Comparison of ENCODE assay signal across 18 cellular contexts in genomic region chr4:133465022-133465421, GRCh38.
A peak's percentile ranks its signal among the peaks of the same experiment; 100 is the strongest.
DNase-seq lines count a peak whose midpoint lies in the region; ATAC-seq and TF ChIP-seq lines count a peak whose summit lies in the region.
"Had no signal": no experiment of that assay in that cellular context is flagged by ENCODE, and none has a peak within 500 bp of the region (broad histone marks: within the 10 kb centered on the region; RNA-seq: fewer than 3 reads in every experiment).

No MANE protein-coding gene starts in this region.

- TF ChIP-seq CTCF in BJ (IDR thresholded peaks at IDR 0.05; ENCODE audit: insufficient read depth, low read depth, low read length) (0 out of 2 replicates have a peak, but pooled peaks have one; percentile 5), HCT116 (IDR thresholded peaks at IDR 0.05 in 2 of 3, conservative IDR thresholded peaks at IDR 0.05 in 1 of 3; ENCODE audit: borderline replicate concordance in 1 of 3, insufficient read depth in 1 of 3, low read depth in 2 of 3, low read length in 2 of 3) (no peak), OCI-LY1 (IDR thresholded peaks at IDR 0.05; ENCODE audit: low read length) (peak; percentile 41; the same call in 1 of the 2 replicates), epithelial cell of esophagus (IDR thresholded peaks at IDR 0.05; ENCODE audit: insufficient read depth, low read depth, low read length, missing control alignments) (no peak)

- no TSS peak for BruUV-seq in HCT116 (replicated peaks; lab: Mats Ljungman, UMichigan)

- H3K4me3 ChIP-seq in BJ (ENCODE audit: low read depth, low read length) (no peak overlapping the region), HCT116 (replicated peaks in 1 of 2; ENCODE audit: low read depth in 1 of 2, low read length in 2 of 2) (no peak overlapping the region), OCI-LY1 (ENCODE audit: low read depth, low read length, poor library complexity, severe bottlenecking) (no peak overlapping the region), epithelial cell of esophagus (ENCODE audit: low read length) (no peak overlapping the region)
- H3K4me3 ChIP-seq: BLaER1 treated with 17β-estradiol and CSF1 and Interleukin-3, amounts not matched to agents 10 nM and 100 nM; Peyer's patch; SK-N-MC had no signal

- H3K79me2 ChIP-seq in HCT116 (ENCODE audit: insufficient read depth, low read length) (no peaks in the 10 kb centered on the region), OCI-LY1 (ENCODE audit: insufficient read depth, low read length) (no peaks in the 10 kb centered on the region)

- RAD21 ChIA-PET in HCT116 (lab: Charles Lee; ENCODE audit: low non-redundant PET in 1 of 2, low total read pairs in 2 of 2, uncharacterized antibody in 2 of 2, unreplicated experiment in 2 of 2): no interaction called here

- no peak overlapping the region for H2AFZ ChIP-seq in HCT116 (ENCODE audit: low read depth, low read length, poor library complexity, severe bottlenecking)
- no peak overlapping the region for H2AFZ ChIP-seq in OCI-LY1 (ENCODE audit: low read length)

- H3K9me3 ChIP-seq in HCT116 (ENCODE audit: control insufficient read depth in 1 of 2, insufficient read depth in 1 of 2, low read depth in 1 of 2, low read length in 2 of 2) (no peaks in the 10 kb centered on the region), OCI-LY1 (ENCODE audit: low read length) (no peaks in the 10 kb centered on the region)
- H3K9me3 ChIP-seq: Peyer's patch had no signal

- intact Hi-C loops in HCT116 (cut with micrococcal nuclease): no loop called here

- no peaks in the 10 kb centered on the region for H3K9me2 ChIP-seq in HCT116 (ENCODE audit: insufficient read depth)
- no peaks in the 10 kb centered on the region for H3K9me2 ChIP-seq in OCI-LY1 (ENCODE audit: low read depth, low read length)

- H3K9ac ChIP-seq in HCT116 (ENCODE audit: low read length): no peak overlapping the region
- H3K9ac ChIP-seq in OCI-LY1 (ENCODE audit: low read length): no peak overlapping the region
- H3K9ac ChIP-seq: BLaER1 treated with 17β-estradiol and CSF1 and Interleukin-3, amounts not matched to agents 10 nM and 100 nM had no signal

- H3K4me2 ChIP-seq in HCT116 (ENCODE audit: low read length): no peak overlapping the region
- H3K4me2 ChIP-seq in OCI-LY1 (ENCODE audit: low read length): no peak overlapping the region
- H3K4me2 ChIP-seq: BLaER1 treated with 17β-estradiol and CSF1 and Interleukin-3, amounts not matched to agents 10 nM and 100 nM had no signal

- no peak for TF ChIP-seq POLR2A in HCT116 (IDR thresholded peaks at IDR 0.05; ENCODE audit: borderline replicate concordance, extremely low read depth, insufficient read depth, insufficient read length)

- DNase-seq in BJ (ENCODE audit: low read depth) (no peak), HCT116 (ENCODE audit: low read depth, low spot score) (no peak), epithelial cell of esophagus (ENCODE audit: low read depth) (peak; percentile 3), A172 (ENCODE audit: low spot score) (no peak), mucosa of gallbladder (ENCODE audit: low spot score) (no peak)
- DNase-seq: CD8-positive, alpha-beta T cell; NCI-H1105 treated with DMSO at 0.1 percent for 48 hours; NCI-H1694 treated with DMSO at 0.1 percent for 48 hours; NCI-H2107; NCI-H510A treated with DMSO at 0.1 percent for 48 hours; NCI-H774; Peyer's patch had no signal

- H3K36me3 ChIP-seq in BJ (ENCODE audit: control insufficient read depth, insufficient read depth, low read length) (no peaks in the 10 kb centered on the region), HCT116 (ENCODE audit: control insufficient read depth in 1 of 2, insufficient read depth in 2 of 2, low read length in 2 of 2) (no peaks in the 10 kb centered on the region), OCI-LY1 (ENCODE audit: insufficient read depth, low read length) (no peaks in the 10 kb centered on the region)
- H3K36me3 ChIP-seq: BLaER1 treated with 17β-estradiol and CSF1 and Interleukin-3, amounts not matched to agents 10 nM and 100 nM; Peyer's patch had no signal

- H3K27me3 ChIP-seq in BJ (ENCODE audit: control insufficient read depth, insufficient read depth, low read length) (no peaks in the 10 kb centered on the region), HCT116 (ENCODE audit: insufficient read depth, low read length) (no peaks in the 10 kb centered on the region), OCI-LY1 (ENCODE audit: insufficient read depth, low read length) (no peaks in the 10 kb centered on the region)
- H3K27me3 ChIP-seq: BLaER1 treated with 17β-estradiol and CSF1 and Interleukin-3, amounts not matched to agents 10 nM and 100 nM; Peyer's patch had no signal

- POLR2A ChIA-PET in BJ (lab: Charles Lee): no interaction called here
- POLR2A ChIA-PET in HCT116 (lab: Charles Lee): no interaction called here

- no peak overlapping the region for H3K27ac ChIP-seq in HCT116 (ENCODE audit: low read depth, low read length)
- no peak overlapping the region for H3K27ac ChIP-seq in OCI-LY1 (ENCODE audit: low read depth, low read length, poor library complexity, severe bottlenecking)
- H3K27ac ChIP-seq: BLaER1 treated with 17β-estradiol and CSF1 and Interleukin-3, amounts not matched to agents 10 nM and 100 nM; Peyer's patch; SK-N-MC had no signal

- peak; percentile 8; the same call in 1 of the 2 replicates for TF ChIP-seq RAD21 in HCT116 (IDR thresholded peaks at IDR 0.05; ENCODE audit: low read depth)

- H4K20me1 ChIP-seq in HCT116 (ENCODE audit: insufficient read depth) (no peaks in the 10 kb centered on the region), OCI-LY1 (ENCODE audit: insufficient read depth, low read length) (no peaks in the 10 kb centered on the region)
- H4K20me1 ChIP-seq: BLaER1 treated with 17β-estradiol and CSF1 and Interleukin-3, amounts not matched to agents 10 nM and 100 nM had no signal

- CTCF ChIA-PET in BJ (lab: Yijun Ruan, JAX) (no interaction called here), HCT116 (lab: Charles Lee) (no interaction called here)

- H3K4me1 ChIP-seq in HCT116 (ENCODE audit: control insufficient read depth in 1 of 2, insufficient read depth in 2 of 2, low read length in 2 of 2) (no peaks in the 10 kb centered on the region), OCI-LY1 (ENCODE audit: insufficient read depth, low read length, severe bottlenecking) (peaks cover 8% of the 10 kb centered on the region)
- H3K4me1 ChIP-seq: Peyer's patch had no signal

- no peak for ATAC-seq in HCT116
- no peak for ATAC-seq in GM18909 (IDR thresholded peaks at IDR 0.05; ENCODE audit: poor library complexity, unreplicated experiment)
- no peak for ATAC-seq in HG02610 (IDR thresholded peaks at IDR 0.05; ENCODE audit: unreplicated experiment)
- ATAC-seq: CD8-positive, alpha-beta T cell; Right ventricle myocardium inferior had no signal

- no peaks in the 10 kb centered on the region for H3F3A ChIP-seq in OCI-LY1 (ENCODE audit: insufficient read depth, low read length)

TF ChIP-seq in HCT116, 20 proteins besides CTCF, POLR2A, EP300 and RAD21:
- no peak for TF ChIP-seq FOSL1 (IDR thresholded peaks at IDR 0.05; ENCODE audit: low read depth)

Comparison
In these comparisons a context has a peak if more than half of its experiments do, and no peak if none do; other contexts are left out.
1. CTCF ChIP-seq: peak in BJ (single experiment) and OCI-LY1 (single experiment); none in HCT116 (0 of 3) and epithelial cell of esophagus (single experiment).